ENCODE assay signal across 20 cellular contexts in genomic region chr13:113015826-113016525, GRCh38. TPM values are rescaled to one million over a fixed set of nuclear protein-coding genes. Genes with fewer than 3 reads are reported as not detected.
DNase-seq lines count a peak whose midpoint lies in the region; ATAC-seq, FAIRE-seq and TF ChIP-seq lines count a peak whose summit lies in the region.
"Had no signal": no experiment of that assay in that cellular context is flagged by ENCODE, and none has a peak within 500 bp of the region (broad histone marks: within the 10 kb centered on the region; RNA-seq: fewer than 3 reads in every experiment).

No MANE protein-coding gene starts in this region.

- no peak for FAIRE-seq in kidney (lab: Jason Lieb, UNC)
- FAIRE-seq: A549, G401.6, GM12892 had no signal

- H3K27me3 Mint-ChIP-seq in stimulated activated naive CD8-positive, alpha-beta T cell treated with anti-CD3 and anti-CD28 coated beads, Interleukin-15, amount 100 ng/mL, for 72 hours = no peaks in the 10 kb centered on the region
- H3K27me3 Mint-ChIP-seq: CD4-positive, CD25-positive, alpha-beta regulatory T cell had no signal

- peaks cover 0 to 11% of the 10 kb centered on the region in 2 donors for H3K4me1 ChIP-seq in kidney (ENCODE audit: control insufficient read depth in 1 of 2, insufficient read depth in 1 of 2, low read depth in 1 of 2, low read length in 2 of 2)
- H3K4me1 ChIP-seq: A549 had no signal

- peaks cover 6 to 8% of the 10 kb centered on the region in 2 donors for H3K36me3 ChIP-seq in kidney (ENCODE audit: control insufficient read depth in 1 of 2, insufficient read depth in 2 of 2, low read length in 2 of 2)

- no peaks in the 10 kb centered on the region for H3K9me3 ChIP-seq in kidney (ENCODE audit: control insufficient read depth in 1 of 2, low read length in 2 of 2)
- H3K9me3 ChIP-seq: A549, Caco-2 had no signal

- peaks cover 6% of the 10 kb centered on the region for H3K4me1 Mint-ChIP-seq in stimulated activated naive CD8-positive, alpha-beta T cell treated with anti-CD3 and anti-CD28 coated beads, Interleukin-15, amount 100 ng/mL, for 72 hours

- peak; percentile 13 for ATAC-seq in stimulated activated naive CD8-positive, alpha-beta T cell treated with anti-CD3 and anti-CD28 coated beads, Interleukin-15, amount 100 ng/mL, for 72 hours
- no peak for ATAC-seq in stimulated activated naive CD8-positive, alpha-beta T cell treated with anti-CD3 and anti-CD28 coated beads, Interleukin-15, Interleukin-2, amounts not matched to agents 100 U/mL and 50 U/mL, for 24 hours
- ATAC-seq: CD8-positive, alpha-beta T cell had no signal

- H3K9ac ChIP-seq in kidney (ENCODE audit: low read length in 2 of 2) = no peak overlapping the region

- H3K4me3 ChIP-seq in kidney (ENCODE audit: low read length in 2 of 2) = no peak overlapping the region
- H3K4me3 ChIP-seq: A549 had no signal

- peaks cover 4 to 6% of the 10 kb centered on the region in 2 donors for H3K9me3 Mint-ChIP-seq in stimulated activated naive CD8-positive, alpha-beta T cell treated with anti-CD3 and anti-CD28 coated beads, Interleukin-15, amount 100 ng/mL, for 72 hours
- H3K9me3 Mint-ChIP-seq: CD8-positive, alpha-beta T cell had no signal

- H3K27ac Mint-ChIP-seq in stimulated activated naive CD8-positive, alpha-beta T cell treated with anti-CD3 and anti-CD28 coated beads, Interleukin-15, amount 100 ng/mL, for 72 hours = peak overlapping the region in 1 of 2 donors; percentile 34
- H3K27ac Mint-ChIP-seq: CD4-positive, CD25-positive, alpha-beta regulatory T cell; CD8-positive, alpha-beta T cell had no signal

- H3K27ac ChIP-seq in kidney (ENCODE audit: low read depth in 2 of 2, low read length in 2 of 2) = no peak overlapping the region
- H3K27ac ChIP-seq in substantia nigra (ENCODE audit: low read depth, low read length, poor library complexity, severe bottlenecking) = peak overlapping the region; percentile 42
- H3K27ac ChIP-seq: A549, C4-2B had no signal

- no peak overlapping the region for H3K4me3 Mint-ChIP-seq in stimulated activated naive CD8-positive, alpha-beta T cell treated with anti-CD3 and anti-CD28 coated beads, Interleukin-15, amount 100 ng/mL, for 72 hours
- H3K4me3 Mint-ChIP-seq: CD4-positive, CD25-positive, alpha-beta regulatory T cell; CD8-positive, alpha-beta T cell had no signal

- TF ChIP-seq CTCF in kidney (IDR thresholded peaks at IDR 0.05; ENCODE audit: borderline replicate concordance, extremely low read depth, insufficient read depth) = no peak

- intact Hi-C loops in kidney (cut with DNase I) = no loop called here

- no peak for DNase-seq in stimulated activated naive CD8-positive, alpha-beta T cell treated with anti-CD3 and anti-CD28 coated beads, Interleukin-15, amount 100 ng/mL, for 72 hours
- no peak for DNase-seq in stimulated activated naive CD8-positive, alpha-beta T cell treated with anti-CD3 and anti-CD28 coated beads, Interleukin-15, Interleukin-2, amounts not matched to agents 100 U/mL and 50 U/mL, for 24 hours
- DNase-seq in kidney (peak; percentile 59), substantia nigra (lab: John Stamatoyannopoulos, UW) (no peak), mucosa of gallbladder (ENCODE audit: low spot score) (no peak)
- no peak for DNase-seq in stimulated activated CD4-positive, alpha-beta T cell treated with anti-CD3 and anti-CD28 coated beads, Interleukin-2, amount 100 ng/mL, for 24 hours
- DNase-seq: 8988T; ACHN; Caco-2; CD4-positive, CD25-positive, alpha-beta regulatory T cell; CD8-positive, alpha-beta T cell; DMS153; DND-41; GOT3; H7; HCEC 1CT had no signal

RNA-seq across cellular contexts. Expression of gene MCF2L, which starts 47.0 kb away (rescaled TPM):
- total RNA-seq in kidney = 61.9 TPM
- polyA plus RNA-seq in kidney (ENCODE audit: insufficient read depth, low read depth, low replicate concordance) = 12.1 TPM
- 91.8 TPM for total RNA-seq in mucosa of gallbladder
